8 cellular contexts compared by ENCODE assay signal in genomic region chr2:62570861-62571698, GRCh38.
DNase-seq lines count a peak whose midpoint lies in the region; ATAC-seq and TF ChIP-seq lines count a peak whose summit lies in the region.

No MANE protein-coding gene starts in this region.

- ATAC-seq in GM18868 (IDR thresholded peaks at IDR 0.05; ENCODE audit: unreplicated experiment) (no peak), HG03045 (IDR thresholded peaks at IDR 0.05; ENCODE audit: unreplicated experiment) (no peak), HG03521 (IDR thresholded peaks at IDR 0.05; ENCODE audit: unreplicated experiment) (no peak), GM21423 (IDR thresholded peaks at IDR 0.05; ENCODE audit: unreplicated experiment) (no peak)

- H3K4me3 ChIP-seq in astrocyte of the cerebellum (ENCODE audit: low read depth, low read length) (peak overlapping the region; percentile 29), iPS-11a (ENCODE audit: low read depth, low read length) (peak overlapping the region; percentile 35), retinal pigment epithelial cell (ENCODE audit: low read length) (peak overlapping the region; percentile 50)

- in situ Hi-C loops in astrocyte of the cerebellum (cut with HindIII; ENCODE audit: low sequenced_read_pairs) = no loop called here

- TF ChIP-seq CTCF in astrocyte of the cerebellum (IDR thresholded peaks at IDR 0.05; ENCODE audit: low read depth, low read length, missing control alignments) = no peak
- TF ChIP-seq CTCF in retinal pigment epithelial cell (conservative IDR thresholded peaks at IDR 0.05; ENCODE audit: low read depth, low read length) = no peak

- DNase-seq in EH (ENCODE audit: low read depth) = peak; percentile 31
- no peak for DNase-seq in astrocyte of the cerebellum (ENCODE audit: low read depth)
- no peak for DNase-seq in retinal pigment epithelial cell (ENCODE audit: low read depth)
